In genomic region chr20:33732166-33732970, GRCh38 we compare ENCODE assay signal across 1 cellular context.
TF ChIP-seq lines count a peak whose summit lies in the region.

No MANE protein-coding gene starts in this region.

TF ChIP-seq in HepG2, 621 proteins besides CTCF, POLR2A, EP300 and RAD21 (continued from another document and continues in another):
- peak; percentile 14; the same call in 1 of the 2 replicates for TF ChIP-seq BRD4 (CRISPR knock-in tag; IDR thresholded peaks at IDR 0.05)
- TF ChIP-seq CSRNP1 (CRISPR knock-in tag; IDR thresholded peaks at IDR 0.05): peak; percentile 95
- peak; percentile 43; the same call in 1 of the 2 replicates for TF ChIP-seq ZBTB38 (CRISPR knock-in tag; IDR thresholded peaks at IDR 0.05)
- TF ChIP-seq TOPORS (CRISPR knock-in tag; IDR thresholded peaks at IDR 0.05): peak; percentile 91
- no peak for TF ChIP-seq ATM (IDR thresholded peaks at IDR 0.05; ENCODE audit: borderline replicate concordance)
- TF ChIP-seq ZNF343 (CRISPR knock-in tag; IDR thresholded peaks at IDR 0.05): no peak; the same call in 1 of the 2 replicates
- peak; percentile 82 for TF ChIP-seq ZNF543 (CRISPR knock-in tag; IDR thresholded peaks at IDR 0.05)
- no peak for TF ChIP-seq ZBTB40 (IDR thresholded peaks at IDR 0.05)
- peak; percentile 76 for TF ChIP-seq ZBTB40 (CRISPR knock-in tag; IDR thresholded peaks at IDR 0.05)
- peak; percentile 82; the same call in 1 of the 2 replicates for TF ChIP-seq NR1H2 (CRISPR knock-in tag; IDR thresholded peaks at IDR 0.05; ENCODE audit: borderline replicate concordance, low read depth)
- TF ChIP-seq TFAP4 (IDR thresholded peaks at IDR 0.05; ENCODE audit: borderline replicate concordance, low read depth): peak; percentile 61; the same call in 1 of the 2 replicates
- TF ChIP-seq ZNF335 (CRISPR knock-in tag; IDR thresholded peaks at IDR 0.05): no peak
- TF ChIP-seq RFXAP (CRISPR knock-in tag; IDR thresholded peaks at IDR 0.05; ENCODE audit: borderline replicate concordance): no peak
- 0 out of 2 replicates have a peak, but pooled peaks have one; percentile 29 for TF ChIP-seq TRAFD1 (CRISPR knock-in tag; IDR thresholded peaks at IDR 0.05; ENCODE audit: borderline replicate concordance)
- TF ChIP-seq NFKBIZ (CRISPR knock-in tag; IDR thresholded peaks at IDR 0.05): no peak
- peak; percentile 93 for TF ChIP-seq POGK (CRISPR knock-in tag; conservative IDR thresholded peaks at IDR 0.05)
- TF ChIP-seq ZMYM4 (CRISPR knock-in tag; IDR thresholded peaks at IDR 0.05): peak; percentile 94
- TF ChIP-seq ZBTB20 (CRISPR knock-in tag; IDR thresholded peaks at IDR 0.05; ENCODE audit: borderline replicate concordance, low read depth): no peak; the same call in 1 of the 2 replicates
- TF ChIP-seq PLSCR1 (CRISPR knock-in tag; IDR thresholded peaks at IDR 0.05; ENCODE audit: borderline replicate concordance): no peak
- peak; percentile 93 for TF ChIP-seq MEIS2 (CRISPR knock-in tag; IDR thresholded peaks at IDR 0.05)
- peak; percentile 37; the same call in 1 of the 2 replicates for TF ChIP-seq PRMT3 (CRISPR knock-in tag; IDR thresholded peaks at IDR 0.05; ENCODE audit: borderline replicate concordance, low read depth)
- no peak for TF ChIP-seq ZNF282 (IDR thresholded peaks at IDR 0.05; ENCODE audit: partially characterized antibody)
- TF ChIP-seq LBX2 (CRISPR knock-in tag; IDR thresholded peaks at IDR 0.05; ENCODE audit: borderline replicate concordance): peak; percentile 96
- TF ChIP-seq PRDM15 (CRISPR knock-in tag; IDR thresholded peaks at IDR 0.05): peak; percentile 65; the same call in 1 of the 2 replicates
- no peak for TF ChIP-seq NAIF1 (CRISPR knock-in tag; IDR thresholded peaks at IDR 0.05; ENCODE audit: borderline replicate concordance)
- TF ChIP-seq ZNF33B (CRISPR knock-in tag; IDR thresholded peaks at IDR 0.05): peak; percentile 80
- peak; percentile 41; the same call in 1 of the 2 replicates for TF ChIP-seq GABPA (IDR thresholded peaks at IDR 0.05; ENCODE audit: low read depth, low read length)
- TF ChIP-seq GABPA (CRISPR knock-in tag; IDR thresholded peaks at IDR 0.05; ENCODE audit: low read depth): no peak
- TF ChIP-seq ATF6 (CRISPR knock-in tag; conservative IDR thresholded peaks at IDR 0.05): 0 out of 2 replicates have a peak, but pooled peaks have one; percentile 15
- TF ChIP-seq FOXO1 (CRISPR knock-in tag; IDR thresholded peaks at IDR 0.05): peak; percentile 52; the same call in 1 of the 2 replicates
- peak; percentile 96; the same call in 1 of the 2 replicates for TF ChIP-seq SALL2 (CRISPR knock-in tag; IDR thresholded peaks at IDR 0.05)
- TF ChIP-seq FOXK1 (CRISPR knock-in tag; IDR thresholded peaks at IDR 0.05; ENCODE audit: borderline replicate concordance, low read depth): peak; percentile 13; the same call in 1 of the 2 replicates
- TF ChIP-seq ZFP1 (CRISPR knock-in tag; IDR thresholded peaks at IDR 0.05): peak; percentile 13; the same call in 1 of the 2 replicates
- no peak for TF ChIP-seq ZFP36 (IDR thresholded peaks at IDR 0.05; ENCODE audit: borderline replicate concordance, low read depth, low read length, partially characterized antibody)
